Comparison of ENCODE assay signal across 1 cellular context in genomic region chr14:74921987-74922751, GRCh38.
TF ChIP-seq lines count a peak whose summit lies in the region.

No MANE protein-coding gene starts in this region.

TF ChIP-seq in GM23338, 12 proteins besides CTCF, POLR2A, EP300 and RAD21 (continued from another document):
- TF ChIP-seq ZNF462 (CRISPR knock-in tag; IDR thresholded peaks at IDR 0.05) (no peak), ZNF331 (CRISPR knock-in tag; IDR thresholded peaks at IDR 0.05; ENCODE audit: low read depth) (no peak), POLR2AphosphoS5 (IDR thresholded peaks at IDR 0.05; ENCODE audit: low read depth) (no peak), EZH2 (IDR thresholded peaks at IDR 0.05; ENCODE audit: low read depth, unreplicated experiment) (no peak), ETS1 (IDR thresholded peaks at IDR 0.05) (no peak), EZH2phosphoT487 (IDR thresholded peaks at IDR 0.05; ENCODE audit: unreplicated experiment) (no peak)
TF ChIP-seq in GM23338: peak in this region for 0.
